1 cellular context compared by ENCODE assay signal in the genomic region with DNA sequence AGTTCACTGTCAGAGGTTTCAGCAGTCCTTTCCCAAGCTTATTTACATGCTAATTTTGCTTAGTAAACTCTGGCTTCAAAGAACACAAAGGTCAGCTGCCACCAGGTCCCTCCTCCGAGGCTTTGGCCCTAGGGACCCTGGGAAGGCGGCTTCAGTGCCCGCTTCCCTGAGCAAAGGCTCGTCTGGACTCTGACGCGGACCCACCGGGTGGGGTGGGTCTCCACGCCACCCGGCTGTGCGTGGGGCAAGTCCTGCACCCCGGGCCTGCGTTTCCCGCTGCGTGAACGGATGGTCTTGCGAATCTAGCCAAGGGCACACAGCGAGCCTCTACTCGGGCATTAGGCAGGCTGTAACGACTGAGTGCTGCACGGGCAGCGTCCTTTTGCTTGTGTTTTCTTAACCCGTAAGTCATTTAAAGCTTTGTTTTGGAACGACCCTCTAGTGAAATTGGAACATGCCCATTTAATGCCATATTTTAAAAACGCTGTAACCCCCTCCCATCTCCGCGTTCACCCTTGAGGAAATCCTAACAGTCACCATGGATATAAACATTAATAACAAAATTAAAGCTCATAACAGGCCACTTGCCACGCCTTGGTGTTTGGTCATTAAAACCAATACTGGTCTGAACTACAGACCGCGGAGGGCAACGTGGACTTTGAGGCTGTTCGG.
A peak's percentile ranks its signal among the peaks of the same experiment; 100 is the strongest.
TF ChIP-seq lines count a peak whose summit lies in the region.

No MANE protein-coding gene starts in this region.

TF ChIP-seq in IMR-90, 13 proteins besides CTCF, POLR2A, EP300 and RAD21:
- TF ChIP-seq MXI1 (IDR thresholded peaks at IDR 0.05; ENCODE audit: borderline replicate concordance, low read depth, low read length) = 0 out of 2 replicates have a peak, but pooled peaks have one; percentile 18
- no peak for TF ChIP-seq CEBPB (IDR thresholded peaks at IDR 0.05; ENCODE audit: low read depth, low read length)
- no peak for TF ChIP-seq SMC3 (IDR thresholded peaks at IDR 0.05; ENCODE audit: low read depth, low read length)
- TF ChIP-seq FOS (IDR thresholded peaks at IDR 0.05; ENCODE audit: low read depth, low read length) = no peak
- no peak for TF ChIP-seq RCOR1 (IDR thresholded peaks at IDR 0.05; ENCODE audit: insufficient replicate concordance, low read length)
